12 cellular contexts compared by ENCODE assay signal in the genomic region with DNA sequence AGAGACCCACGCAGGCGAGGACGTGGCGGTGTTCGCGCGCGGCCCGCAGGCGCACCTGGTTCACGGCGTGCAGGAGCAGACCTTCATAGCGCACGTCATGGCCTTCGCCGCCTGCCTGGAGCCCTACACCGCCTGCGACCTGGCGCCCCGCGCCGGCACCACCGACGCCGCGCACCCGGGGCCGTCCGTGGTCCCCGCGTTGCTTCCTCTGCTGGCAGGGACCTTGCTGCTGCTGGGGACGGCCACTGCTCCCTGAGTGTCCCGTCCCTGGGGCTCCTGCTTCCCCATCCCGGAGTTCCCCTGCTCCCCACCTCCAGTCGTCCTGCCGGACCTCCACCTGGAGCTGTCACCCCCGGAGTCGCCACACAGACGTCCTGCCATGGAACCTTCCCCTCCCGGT. TPM values are rescaled to one million over a fixed set of nuclear protein-coding genes. Genes with fewer than 3 reads are reported as not detected.
DNase-seq lines count a peak whose midpoint lies in the region; ATAC-seq, FAIRE-seq and TF ChIP-seq lines count a peak whose summit lies in the region.
"Not testable (repeated sequence)": the region's sequence is repeated elsewhere in the genome, so short reads cannot be mapped to it uniquely, and the experiment has no call there.
"Had no signal": no experiment of that assay in that cellular context is flagged by ENCODE, and none has a peak within 500 bp of the region (broad histone marks: within the 10 kb centered on the region; RNA-seq: fewer than 3 reads in every experiment).

No MANE protein-coding gene starts in this region.

- intact Hi-C loops in activated CD8-positive, alpha-beta T cell treated with anti-CD3 and anti-CD28 coated beads for 36 hours (cut with micrococcal nuclease); lower lobe of right lung (cut with DNase I): not testable (repeated sequence)

- not testable (repeated sequence) for H3K9me3 ChIP-seq in BLaER1 treated with 17β-estradiol and CSF1 and Interleukin-3, amounts not matched to agents 10 nM and 100 nM (replicated peaks in 1 of 11); endodermal cell (ENCODE audit: control insufficient read depth, low read length); lower lobe of right lung

- H3K27ac ChIP-seq in BLaER1 treated with 17β-estradiol and CSF1 and Interleukin-3, amounts not matched to agents 10 nM and 100 nM; endodermal cell (ENCODE audit: low read depth, low read length); lower lobe of right lung: not testable (repeated sequence)

- not testable (repeated sequence) for H4K20me1 ChIP-seq in BLaER1 treated with 17β-estradiol and CSF1 and Interleukin-3, amounts not matched to agents 10 nM and 100 nM

- CTCF ChIA-PET in activated CD8-positive, alpha-beta T cell treated with anti-CD3 and anti-CD28 coated beads for 36 hours (lab: Charles Lee): not testable (repeated sequence)

- POLR2A ChIA-PET in activated CD8-positive, alpha-beta T cell treated with anti-CD3 and anti-CD28 coated beads for 36 hours (lab: Charles Lee); naive thymus-derived CD8-positive, alpha-beta T cell (lab: Charles Lee): not testable (repeated sequence)

- H3K4me1 Mint-ChIP-seq in activated CD8-positive, alpha-beta T cell treated with anti-CD3 and anti-CD28 coated beads for 36 hours (ENCODE audit: low read depth): peaks cover 14% of the 10 kb centered on the region
- not testable (repeated sequence) for H3K4me1 Mint-ChIP-seq in endodermal cell
- peaks cover 5 to 14% (median 10%) of the 10 kb centered on the region in 4 donors for H3K4me1 Mint-ChIP-seq in naive thymus-derived CD8-positive, alpha-beta T cell
- peaks cover 19% of the 10 kb centered on the region for H3K4me1 Mint-ChIP-seq in stimulated activated naive CD8-positive, alpha-beta T cell treated with anti-CD3 and anti-CD28 coated beads, Interleukin-15, amount 100 ng/mL, for 72 hours

- not testable (repeated sequence) for DNase-seq in HTR-8/SVneo (ENCODE audit: insufficient read length, low spot score); activated CD8-positive, alpha-beta T cell treated with anti-CD3 and anti-CD28 coated beads for 36 hours; naive thymus-derived CD8-positive, alpha-beta T cell; stimulated activated naive CD8-positive, alpha-beta T cell treated with anti-CD3 and anti-CD28 coated beads, Interleukin-15, amount 100 ng/mL, for 72 hours; urothelium cell line (ENCODE audit: low spot score)
- DNase-seq in endodermal cell: peak; percentile 43
- DNase-seq in lower lobe of right lung: peak; percentile 10

- H3K4me3 ChIP-seq in BLaER1 treated with 17β-estradiol and CSF1 and Interleukin-3, amounts not matched to agents 10 nM and 100 nM; endodermal cell (ENCODE audit: low read length); lower lobe of right lung: not testable (repeated sequence)

- H3K27me3 Mint-ChIP-seq in activated CD8-positive, alpha-beta T cell treated with anti-CD3 and anti-CD28 coated beads for 36 hours: peaks cover 14% of the 10 kb centered on the region
- peaks cover 29% of the 10 kb centered on the region for H3K27me3 Mint-ChIP-seq in endodermal cell (ENCODE audit: insufficient read depth)
- H3K27me3 Mint-ChIP-seq in naive thymus-derived CD8-positive, alpha-beta T cell: peaks cover 2 to 24% (median 6%) of the 10 kb centered on the region in 5 donors
- peaks cover 48% of the 10 kb centered on the region for H3K27me3 Mint-ChIP-seq in stimulated activated naive CD8-positive, alpha-beta T cell treated with anti-CD3 and anti-CD28 coated beads, Interleukin-15, amount 100 ng/mL, for 72 hours

- WGBS in endodermal cell (ENCODE audit: insufficient coverage in 1 of 2, insufficient read length in 1 of 2), 2 experiments: 95 to 99% methylated on average over 10 to 35 of the region's 40 CpGs

- not testable (repeated sequence) for H3K36me3 Mint-ChIP-seq in activated CD8-positive, alpha-beta T cell treated with anti-CD3 and anti-CD28 coated beads for 36 hours (ENCODE audit: low read depth); endodermal cell (ENCODE audit: low read depth); naive thymus-derived CD8-positive, alpha-beta T cell

- not testable (repeated sequence) for H3K27ac Mint-ChIP-seq in activated CD8-positive, alpha-beta T cell treated with anti-CD3 and anti-CD28 coated beads for 36 hours; endodermal cell; naive thymus-derived CD8-positive, alpha-beta T cell; stimulated activated naive CD8-positive, alpha-beta T cell treated with anti-CD3 and anti-CD28 coated beads, Interleukin-15, amount 100 ng/mL, for 72 hours

- peaks cover 4 to 57% (median 33%) of the 10 kb centered on the region in 10 experiments; a peak in 13 of 20 replicates for H3K4me1 ChIP-seq in BLaER1 treated with 17β-estradiol and CSF1 and Interleukin-3, amounts not matched to agents 10 nM and 100 nM
- not testable (repeated sequence) for H3K4me1 ChIP-seq in endodermal cell (ENCODE audit: control insufficient read depth, insufficient read depth, low read length); lower lobe of right lung

- peak; percentile 77 for FAIRE-seq in HTR-8/SVneo (lab: Jason Lieb, UNC)
- FAIRE-seq in urothelium cell line (lab: Jason Lieb, UNC): peak; percentile 79

- not testable (repeated sequence) for TF ChIP-seq CTCF in activated CD8-positive, alpha-beta T cell treated with anti-CD3 and anti-CD28 coated beads for 36 hours (IDR thresholded peaks at IDR 0.05); endodermal cell (conservative IDR thresholded peaks at IDR 0.05); lower lobe of right lung (IDR thresholded peaks at IDR 0.05)

- ATAC-seq in activated CD8-positive, alpha-beta T cell treated with anti-CD3 and anti-CD28 coated beads for 36 hours: peak; percentile 64
- ATAC-seq in lower lobe of right lung: peak; percentile 7 to 29
- peak; percentile 44 to 61 for ATAC-seq in naive thymus-derived CD8-positive, alpha-beta T cell
- ATAC-seq in stimulated activated naive CD8-positive, alpha-beta T cell treated with anti-CD3 and anti-CD28 coated beads, Interleukin-15, amount 100 ng/mL, for 72 hours: peak; percentile 62

- not testable (repeated sequence) for H3K27me3 ChIP-seq in BLaER1 treated with 17β-estradiol and CSF1 and Interleukin-3, amounts not matched to agents 10 nM and 100 nM
- H3K27me3 ChIP-seq in endodermal cell (ENCODE audit: control insufficient read depth, insufficient read depth, low read length, poor library complexity, severe bottlenecking) (peaks cover 29% of the 10 kb centered on the region), lower lobe of right lung (ENCODE audit: low read depth) (peaks cover 12% of the 10 kb centered on the region)

- H3K4me3 Mint-ChIP-seq in activated CD8-positive, alpha-beta T cell treated with anti-CD3 and anti-CD28 coated beads for 36 hours; endodermal cell; naive thymus-derived CD8-positive, alpha-beta T cell; stimulated activated naive CD8-positive, alpha-beta T cell treated with anti-CD3 and anti-CD28 coated beads, Interleukin-15, amount 100 ng/mL, for 72 hours: not testable (repeated sequence)

- not testable (repeated sequence) for H3K36me3 ChIP-seq in BLaER1 treated with 17β-estradiol and CSF1 and Interleukin-3, amounts not matched to agents 10 nM and 100 nM; endodermal cell (ENCODE audit: control insufficient read depth, insufficient read depth, low read length); lower lobe of right lung

- not testable (repeated sequence) for H3K9ac ChIP-seq in BLaER1 treated with 17β-estradiol and CSF1 and Interleukin-3, amounts not matched to agents 10 nM and 100 nM; endodermal cell (ENCODE audit: extremely low read depth, low read length, poor library complexity, severe bottlenecking)

- not testable (repeated sequence) for H3K9me3 Mint-ChIP-seq in activated CD8-positive, alpha-beta T cell treated with anti-CD3 and anti-CD28 coated beads for 36 hours; endodermal cell; naive thymus-derived CD8-positive, alpha-beta T cell; stimulated activated naive CD8-positive, alpha-beta T cell treated with anti-CD3 and anti-CD28 coated beads, Interleukin-15, amount 100 ng/mL, for 72 hours

- H3K4me2 ChIP-seq in BLaER1 treated with 17β-estradiol and CSF1 and Interleukin-3, amounts not matched to agents 10 nM and 100 nM: peak overlapping the region in 7 of 11 experiments; percentile 8 to 48 (median 24); a peak in 6 of 22 replicates

RNA-seq across cellular contexts. Expression of gene ALPG, which starts 3.0 kb away (rescaled TPM):
- not detected for total RNA-seq in activated CD8-positive, alpha-beta T cell treated with anti-CD3 and anti-CD28 coated beads for 36 hours
- total RNA-seq in endodermal cell (not detected), lower lobe of right lung (0.53 TPM)
- polyA plus RNA-seq in endodermal cell (2013, experiment 1 of 2): 0.11 TPM
- not detected for polyA plus RNA-seq in endodermal cell (2013, experiment 2 of 2)
- not detected for total RNA-seq in naive thymus-derived CD8-positive, alpha-beta T cell
- polyA plus RNA-seq in naive thymus-derived CD8-positive, alpha-beta T cell: not detected
- total RNA-seq: CD4-positive, CD25-positive, alpha-beta regulatory T cell; CD8-positive, alpha-beta T cell; H4; HFFc6 had no signal
- polyA plus RNA-seq: CD4-positive, CD25-positive, alpha-beta regulatory T cell had no signal

RNA-seq across cellular contexts. Expression of gene ALPP, which starts 31.1 kb away (rescaled TPM):
- not detected for total RNA-seq in activated CD8-positive, alpha-beta T cell treated with anti-CD3 and anti-CD28 coated beads for 36 hours
- total RNA-seq in endodermal cell (not detected), lower lobe of right lung (6.0 TPM)
- not detected for polyA plus RNA-seq in endodermal cell (2013, experiment 1 of 2)
- not detected for polyA plus RNA-seq in endodermal cell (2013, experiment 2 of 2)
- not detected for total RNA-seq in naive thymus-derived CD8-positive, alpha-beta T cell
- not detected for polyA plus RNA-seq in naive thymus-derived CD8-positive, alpha-beta T cell
- total RNA-seq: CD4-positive, CD25-positive, alpha-beta regulatory T cell; CD8-positive, alpha-beta T cell; HFFc6 had no signal
- polyA plus RNA-seq: CD4-positive, CD25-positive, alpha-beta regulatory T cell had no signal

RNA-seq across cellular contexts. Expression of gene ALPI, which starts 46.3 kb away (rescaled TPM):
- not detected for total RNA-seq in activated CD8-positive, alpha-beta T cell treated with anti-CD3 and anti-CD28 coated beads for 36 hours
- total RNA-seq in endodermal cell: not detected
- polyA plus RNA-seq in endodermal cell (2013, experiment 1 of 2): not detected
- polyA plus RNA-seq in endodermal cell (2013, experiment 2 of 2): not detected
- not detected for total RNA-seq in lower lobe of right lung
- total RNA-seq in naive thymus-derived CD8-positive, alpha-beta T cell: not detected
- not detected for polyA plus RNA-seq in naive thymus-derived CD8-positive, alpha-beta T cell
- total RNA-seq: CD4-positive, CD25-positive, alpha-beta regulatory T cell; CD8-positive, alpha-beta T cell; H4; HFFc6 had no signal
- polyA plus RNA-seq: CD4-positive, CD25-positive, alpha-beta regulatory T cell had no signal
